1 cellular context compared by ENCODE assay signal in genomic region chr5:59800375-59800893, GRCh38.
A peak's percentile ranks its signal among the peaks of the same experiment; 100 is the strongest.
TF ChIP-seq lines count a peak whose summit lies in the region.

No MANE protein-coding gene starts in this region.

TF ChIP-seq in GM23338, 12 proteins besides CTCF, POLR2A, EP300 and RAD21 (continued from another document):
- TF ChIP-seq ZNF462 (CRISPR knock-in tag; IDR thresholded peaks at IDR 0.05), result no peak
- no peak for TF ChIP-seq JUNB (IDR thresholded peaks at IDR 0.05; ENCODE audit: unreplicated experiment)
- no peak for TF ChIP-seq CREB1 (CRISPR knock-in tag; IDR thresholded peaks at IDR 0.05; ENCODE audit: low read depth)
- 0 out of 2 replicates have a peak, but pooled peaks have one; percentile 21 for TF ChIP-seq NANOG (IDR thresholded peaks at IDR 0.05; ENCODE audit: borderline replicate concordance)
- no peak for TF ChIP-seq ETS1 (IDR thresholded peaks at IDR 0.05)
